ENCODE assay signal across 8 cellular contexts in the genomic region with DNA sequence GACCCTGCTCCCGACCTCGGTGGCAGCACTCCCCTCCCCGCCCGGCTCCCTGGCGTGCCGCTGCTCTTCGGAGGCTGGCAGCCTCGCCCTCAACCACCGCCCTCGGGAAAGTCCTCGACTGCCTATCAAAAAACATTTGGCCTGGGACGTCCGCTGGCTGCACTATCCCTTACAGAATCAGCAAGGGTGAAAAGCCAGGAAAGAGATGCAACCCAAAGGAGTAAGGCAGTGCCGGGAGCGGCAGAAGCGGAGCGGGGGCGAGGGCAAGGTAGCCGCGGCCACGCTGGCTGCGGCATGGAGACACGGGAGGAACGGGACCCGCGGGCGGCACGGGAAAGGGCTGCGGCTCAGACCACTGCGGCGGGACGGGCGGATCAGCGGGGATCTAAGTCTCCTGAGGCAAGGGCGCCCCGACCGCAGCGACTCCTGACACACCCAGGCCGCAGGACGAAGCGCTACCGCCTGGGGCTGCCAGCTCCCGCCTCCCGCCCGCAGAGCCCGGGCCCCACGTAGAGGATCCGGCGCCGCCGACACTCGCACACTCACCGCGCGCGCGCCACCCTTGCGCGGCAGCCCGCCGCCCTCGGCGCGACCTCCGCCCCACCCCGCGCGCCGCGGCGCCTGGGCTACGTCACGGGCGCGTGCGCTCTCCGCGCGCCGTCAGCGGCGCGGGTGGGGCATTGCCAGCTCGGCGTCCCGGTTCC. TPM values are rescaled to one million over a fixed set of nuclear protein-coding genes. Genes with fewer than 3 reads are reported as not detected.
DNase-seq lines count a peak whose midpoint lies in the region; ATAC-seq, FAIRE-seq and TF ChIP-seq lines count a peak whose summit lies in the region.

A gene with protein sequence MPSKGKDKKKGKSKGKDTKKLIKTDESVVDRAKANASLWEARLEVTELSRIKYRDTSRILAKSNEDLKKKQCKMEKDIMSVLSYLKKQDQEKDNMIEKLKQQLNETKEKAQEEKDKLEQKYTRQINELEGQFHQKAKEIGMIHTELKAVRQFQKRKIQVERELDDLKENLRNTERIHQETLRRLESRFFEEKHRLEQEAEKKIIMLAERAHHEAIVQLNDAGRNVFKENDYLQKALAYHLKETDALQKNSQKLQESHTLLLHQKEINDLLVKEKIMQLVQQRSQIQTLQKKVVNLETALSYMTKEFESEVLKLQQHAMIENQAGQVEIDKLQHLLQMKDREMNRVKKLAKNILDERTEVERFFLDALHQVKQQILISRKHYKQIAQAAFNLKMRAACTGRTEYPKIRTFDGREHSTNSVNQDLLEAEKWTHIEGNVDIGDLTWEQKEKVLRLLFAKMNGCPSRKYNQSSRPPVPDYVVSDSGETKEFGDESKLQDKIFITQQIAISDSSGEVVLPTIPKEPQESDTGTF (plus strand): TSS at position 646 of the 704 bp plus-strand sequence. CDS start 130 bp downstream, outside the sequence.
A gene with protein sequence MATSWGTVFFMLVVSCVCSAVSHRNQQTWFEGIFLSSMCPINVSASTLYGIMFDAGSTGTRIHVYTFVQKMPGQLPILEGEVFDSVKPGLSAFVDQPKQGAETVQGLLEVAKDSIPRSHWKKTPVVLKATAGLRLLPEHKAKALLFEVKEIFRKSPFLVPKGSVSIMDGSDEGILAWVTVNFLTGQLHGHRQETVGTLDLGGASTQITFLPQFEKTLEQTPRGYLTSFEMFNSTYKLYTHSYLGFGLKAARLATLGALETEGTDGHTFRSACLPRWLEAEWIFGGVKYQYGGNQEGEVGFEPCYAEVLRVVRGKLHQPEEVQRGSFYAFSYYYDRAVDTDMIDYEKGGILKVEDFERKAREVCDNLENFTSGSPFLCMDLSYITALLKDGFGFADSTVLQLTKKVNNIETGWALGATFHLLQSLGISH (minus strand): TSS at position 585 of the 704 bp plus-strand sequence. CDS start 31,186 bp downstream, outside the sequence.

- peak; percentile 13 for TF ChIP-seq CTCF in liver (IDR thresholded peaks at IDR 0.05; ENCODE audit: low read depth, low read length, missing input control)

- peak within 1 kb of the TSS; percentile 64 to 92 (median 82) for H3K4me3 ChIP-seq in liver (ENCODE audit: low read depth in 1 of 3, low read length in 3 of 3)

- DNase-seq in Ammon's horn (ENCODE audit: low spot score) (peak; percentile 92), GM19239 (ENCODE audit: insufficient read length, low spot score) (peak; percentile 92), NCI-H526 treated with DMSO at 0.1 percent for 48 hours (lab: John Stamatoyannopoulos, UW) (peak; percentile 75), dedifferentiated amniotic fluid mesenchymal stem cell (ENCODE audit: extremely low spot score) (peak; percentile 69)
- peak; percentile 85 for DNase-seq in activated CD4-positive, alpha-beta T cell treated with anti-CD3 and anti-CD28 coated beads, Interleukin-2, amount 50 U/mL, for 1 hour
- peak; percentile 75 to 78 for DNase-seq in stimulated activated CD4-positive, alpha-beta T cell treated with anti-CD3 and anti-CD28 coated beads, Interleukin-2, amount 100 ng/mL, for 48 hours

- H3K9me3 ChIP-seq in liver (ENCODE audit: control insufficient read depth in 4 of 4, low read length in 3 of 4), result no peaks in the 10 kb centered on the region

- peak in 1 of 2 donors; percentile 17 for TF ChIP-seq RAD21 in liver (IDR thresholded peaks at IDR 0.05)

- FAIRE-seq in GM19239 (lab: Jason Lieb, UNC), result peak; percentile 84

- H3K36me3 ChIP-seq in liver (ENCODE audit: control insufficient read depth in 4 of 4, insufficient read depth in 3 of 4, low read depth in 1 of 4, low read length in 3 of 4), result no peaks in the 10 kb centered on the region

- H3K27ac ChIP-seq in liver (ENCODE audit: low read depth in 1 of 2, low read length in 2 of 2), result peak within 1 kb of the TSS; percentile 85 to 99

- H3K4me1 ChIP-seq in liver (ENCODE audit: control insufficient read depth in 4 of 4, insufficient read depth in 4 of 4, low read length in 3 of 4), result peaks cover 14 to 25% (median 22%) of the 10 kb centered on the region in 4 donors

- peak within 1 kb of the TSS; percentile 96 for H3K9ac ChIP-seq in liver (ENCODE audit: low read depth in 1 of 2, low read length in 2 of 2)

- WGBS in liver, result under 1% methylated on average over 86 of the region's 86 CpGs

- H3K27me3 ChIP-seq in liver (ENCODE audit: control insufficient read depth in 4 of 4, insufficient read depth in 4 of 4, low read length in 3 of 4), result no peaks in the 10 kb centered on the region

- peak; percentile 84 for ATAC-seq in HG03442 (IDR thresholded peaks at IDR 0.05; ENCODE audit: unreplicated experiment)

TF ChIP-seq in liver, 16 proteins besides CTCF, POLR2A, EP300 and RAD21:
- TF ChIP-seq, protein P1, sequence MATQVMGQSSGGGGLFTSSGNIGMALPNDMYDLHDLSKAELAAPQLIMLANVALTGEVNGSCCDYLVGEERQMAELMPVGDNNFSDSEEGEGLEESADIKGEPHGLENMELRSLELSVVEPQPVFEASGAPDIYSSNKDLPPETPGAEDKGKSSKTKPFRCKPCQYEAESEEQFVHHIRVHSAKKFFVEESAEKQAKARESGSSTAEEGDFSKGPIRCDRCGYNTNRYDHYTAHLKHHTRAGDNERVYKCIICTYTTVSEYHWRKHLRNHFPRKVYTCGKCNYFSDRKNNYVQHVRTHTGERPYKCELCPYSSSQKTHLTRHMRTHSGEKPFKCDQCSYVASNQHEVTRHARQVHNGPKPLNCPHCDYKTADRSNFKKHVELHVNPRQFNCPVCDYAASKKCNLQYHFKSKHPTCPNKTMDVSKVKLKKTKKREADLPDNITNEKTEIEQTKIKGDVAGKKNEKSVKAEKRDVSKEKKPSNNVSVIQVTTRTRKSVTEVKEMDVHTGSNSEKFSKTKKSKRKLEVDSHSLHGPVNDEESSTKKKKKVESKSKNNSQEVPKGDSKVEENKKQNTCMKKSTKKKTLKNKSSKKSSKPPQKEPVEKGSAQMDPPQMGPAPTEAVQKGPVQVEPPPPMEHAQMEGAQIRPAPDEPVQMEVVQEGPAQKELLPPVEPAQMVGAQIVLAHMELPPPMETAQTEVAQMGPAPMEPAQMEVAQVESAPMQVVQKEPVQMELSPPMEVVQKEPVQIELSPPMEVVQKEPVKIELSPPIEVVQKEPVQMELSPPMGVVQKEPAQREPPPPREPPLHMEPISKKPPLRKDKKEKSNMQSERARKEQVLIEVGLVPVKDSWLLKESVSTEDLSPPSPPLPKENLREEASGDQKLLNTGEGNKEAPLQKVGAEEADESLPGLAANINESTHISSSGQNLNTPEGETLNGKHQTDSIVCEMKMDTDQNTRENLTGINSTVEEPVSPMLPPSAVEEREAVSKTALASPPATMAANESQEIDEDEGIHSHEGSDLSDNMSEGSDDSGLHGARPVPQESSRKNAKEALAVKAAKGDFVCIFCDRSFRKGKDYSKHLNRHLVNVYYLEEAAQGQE (IDR thresholded peaks at IDR 0.05), result peak; percentile 1
- TF ChIP-seq YY1 (IDR thresholded peaks at IDR 0.05), result peak; percentile 44
- TF ChIP-seq, protein P2, sequence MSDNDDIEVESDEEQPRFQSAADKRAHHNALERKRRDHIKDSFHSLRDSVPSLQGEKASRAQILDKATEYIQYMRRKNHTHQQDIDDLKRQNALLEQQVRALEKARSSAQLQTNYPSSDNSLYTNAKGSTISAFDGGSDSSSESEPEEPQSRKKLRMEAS (IDR thresholded peaks at IDR 0.05), result no peak
- TF ChIP-seq, protein P3, sequence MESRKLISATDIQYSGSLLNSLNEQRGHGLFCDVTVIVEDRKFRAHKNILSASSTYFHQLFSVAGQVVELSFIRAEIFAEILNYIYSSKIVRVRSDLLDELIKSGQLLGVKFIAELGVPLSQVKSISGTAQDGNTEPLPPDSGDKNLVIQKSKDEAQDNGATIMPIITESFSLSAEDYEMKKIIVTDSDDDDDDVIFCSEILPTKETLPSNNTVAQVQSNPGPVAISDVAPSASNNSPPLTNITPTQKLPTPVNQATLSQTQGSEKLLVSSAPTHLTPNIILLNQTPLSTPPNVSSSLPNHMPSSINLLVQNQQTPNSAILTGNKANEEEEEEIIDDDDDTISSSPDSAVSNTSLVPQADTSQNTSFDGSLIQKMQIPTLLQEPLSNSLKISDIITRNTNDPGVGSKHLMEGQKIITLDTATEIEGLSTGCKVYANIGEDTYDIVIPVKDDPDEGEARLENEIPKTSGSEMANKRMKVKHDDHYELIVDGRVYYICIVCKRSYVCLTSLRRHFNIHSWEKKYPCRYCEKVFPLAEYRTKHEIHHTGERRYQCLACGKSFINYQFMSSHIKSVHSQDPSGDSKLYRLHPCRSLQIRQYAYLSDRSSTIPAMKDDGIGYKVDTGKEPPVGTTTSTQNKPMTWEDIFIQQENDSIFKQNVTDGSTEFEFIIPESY (IDR thresholded peaks at IDR 0.05), result no peak

RNA-seq across cellular contexts. Expression of the first gene that starts in this region (rescaled TPM):
- 1 to 10 TPM; 2.4 to 2.8 TPM for total RNA-seq in liver
- polyA plus RNA-seq in liver, result 1 to 10 TPM; 1.0 to 1.8 TPM

RNA-seq across cellular contexts. Expression of the second gene that starts in this region (rescaled TPM):
- 100 to 1,000 TPM in 1 of 2 donors, 10 to 100 TPM in 1; 38.1 to 276 TPM for total RNA-seq in liver
- polyA plus RNA-seq in liver, result 10 to 100 TPM; 53.4 to 99.5 TPM

Comparison
In these comparisons a context has a peak if more than half of its experiments do, and no peak if none do; other contexts are left out.
1. Peak in every context shown above with its lines: DNase-seq, ATAC-seq, H3K4me3 ChIP-seq and H3K27ac ChIP-seq.